Comparison of ENCODE assay signal across 8 cellular contexts in the genomic region with DNA sequence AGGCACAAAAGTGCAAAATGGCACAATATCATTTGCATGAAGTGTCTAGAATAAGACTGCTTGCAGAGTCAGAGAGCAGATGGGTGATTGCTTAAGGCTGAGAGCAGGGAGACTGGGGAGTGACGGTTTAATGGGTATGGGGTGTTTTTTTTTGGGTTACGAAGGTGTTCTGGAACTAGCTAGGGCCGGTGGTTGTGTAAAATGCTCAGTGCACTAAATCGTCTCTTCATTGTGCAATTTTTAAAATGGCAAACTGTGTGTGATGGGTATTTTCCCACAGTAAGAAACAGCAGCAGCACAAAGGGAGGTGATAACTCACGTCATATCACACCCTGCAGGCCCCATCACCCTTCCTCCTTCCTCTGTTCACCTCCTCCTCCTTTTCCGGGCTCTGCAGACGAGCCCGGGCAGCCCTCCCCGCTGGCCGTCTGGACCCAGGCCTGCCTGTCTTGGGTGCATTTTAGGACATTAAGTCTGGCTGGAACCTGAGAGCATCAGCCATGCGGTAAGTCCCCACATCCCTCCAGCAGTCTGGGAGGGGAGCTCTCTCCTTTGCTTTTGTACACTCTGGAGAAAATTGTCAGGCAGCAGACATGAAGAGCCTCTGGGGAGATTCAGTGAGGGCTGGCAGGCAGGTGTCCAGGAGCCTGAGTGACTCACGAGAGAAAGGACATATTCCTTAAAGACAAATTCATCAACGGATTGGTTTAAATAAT. TPM values are rescaled to one million over a fixed set of nuclear protein-coding genes. Genes with fewer than 3 reads are reported as not detected.
DNase-seq lines count a peak whose midpoint lies in the region; ATAC-seq and TF ChIP-seq lines count a peak whose summit lies in the region.

No MANE protein-coding gene starts in this region.

- DNase-seq in EH (ENCODE audit: low read depth) (peak; percentile 72), HL-60 (ENCODE audit: low read depth in 1 of 2, low spot score in 1 of 2) (peak; percentile 51 to 64), T-helper 1 cell (peak; percentile 35 to 82 (median 42)), amniotic epithelial cell (ENCODE audit: low read depth) (peak; percentile 34), COLO829 (ENCODE audit: low spot score) (no peak)

- TF ChIP-seq CTCF in HL-60 (IDR thresholded peaks at IDR 0.05; ENCODE audit: insufficient read depth, low read length) = no peak

- ATAC-seq in GM19463 (IDR thresholded peaks at IDR 0.05; ENCODE audit: unreplicated experiment) = peak; percentile 17

- no peaks in the 10 kb centered on the region for H3K36me3 ChIP-seq in thymus (ENCODE audit: control insufficient read depth, insufficient read depth)

- H3K27me3 ChIP-seq in HL-60 (ENCODE audit: insufficient read depth, poor library complexity, severe bottlenecking) = no peaks in the 10 kb centered on the region
- H3K27me3 ChIP-seq in mononuclear cell (ENCODE audit: insufficient read depth, low read length) = no peaks in the 10 kb centered on the region
- H3K27me3 ChIP-seq in thymus (ENCODE audit: control insufficient read depth, insufficient read depth) = no peaks in the 10 kb centered on the region

- H3K9me3 ChIP-seq in mononuclear cell (ENCODE audit: low read depth, low read length) = no peaks in the 10 kb centered on the region
- no peaks in the 10 kb centered on the region for H3K9me3 ChIP-seq in thymus (ENCODE audit: control insufficient read depth)

- H3K4me1 ChIP-seq in mononuclear cell (ENCODE audit: insufficient read depth, low read length) (peaks cover 13% of the 10 kb centered on the region), thymus (ENCODE audit: control insufficient read depth, insufficient read depth, low read length) (peaks cover 2% of the 10 kb centered on the region)

- H3K27ac ChIP-seq in HL-60 (replicated peaks) = peak overlapping the region; percentile 45
- H3K27ac ChIP-seq in thymus (ENCODE audit: low read depth) = peak overlapping the region; percentile 77

- 13% methylated on average over 13 of the region's 13 CpGs for WGBS in thymus

- H3K4me3 ChIP-seq in HL-60 (replicated peaks; ENCODE audit: insufficient read depth, low read length) = no peak overlapping the region
- peak overlapping the region; percentile 30 for H3K4me3 ChIP-seq in mononuclear cell (ENCODE audit: low read length)
- peak overlapping the region; percentile 45 for H3K4me3 ChIP-seq in thymus (ENCODE audit: low read length)

RNA-seq across cellular contexts. Expression of a gene that starts 42.7 kb away (rescaled TPM):
- total RNA-seq in mononuclear cell = 0.73 TPM
- 0.46 TPM for polyA plus RNA-seq in thymus
